Comparison of ENCODE assay signal across 8 cellular contexts in the genomic region with DNA sequence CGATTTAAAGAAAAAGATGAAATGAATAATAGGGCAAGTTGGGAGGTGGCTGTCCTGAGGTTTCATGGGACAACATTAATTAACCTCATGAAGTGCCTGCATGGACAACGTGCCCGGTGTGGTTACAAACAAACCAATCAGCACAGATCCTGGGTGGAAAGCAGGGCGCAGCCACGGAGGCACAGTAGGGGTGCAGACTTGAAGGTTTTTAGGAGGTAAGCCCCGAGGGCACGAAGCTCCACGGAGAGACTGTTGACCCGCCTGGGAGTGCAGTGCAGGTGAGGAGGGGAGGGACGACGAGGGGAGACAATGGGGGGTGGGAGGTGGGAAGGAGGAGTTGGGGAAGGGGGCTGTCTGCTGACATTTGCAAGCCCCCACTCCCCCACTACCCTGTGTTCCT. TPM values are rescaled to one million over a fixed set of nuclear protein-coding genes. Genes with fewer than 3 reads are reported as not detected.
DNase-seq lines count a peak whose midpoint lies in the region; ATAC-seq and TF ChIP-seq lines count a peak whose summit lies in the region.

No MANE protein-coding gene starts in this region.

- intact Hi-C loops in activated T-helper 2 cell treated with anti-CD3 and anti-CD28 coated beads, Interferon-gamma antibody, Interleukin-2, Interleukin-4, amounts not matched to agents 10 μg/mL and 5 μg/mL and 100 μg/mL, durations not matched to agents 14 hours and 24 hours and 36 hours (cut with micrococcal nuclease): no loop called here

- TF ChIP-seq CTCF in kidney epithelial cell (IDR thresholded peaks at IDR 0.05; ENCODE audit: insufficient read depth, low read length, poor library complexity, severe bottlenecking) (no peak), suprapubic skin (IDR thresholded peaks at IDR 0.05) (no peak)

- peaks cover 67% of the 10 kb centered on the region for H3K27me3 Mint-ChIP-seq in activated CD4-positive, alpha-beta T cell treated with anti-CD3 and anti-CD28 coated beads, Interleukin-2, amount 10 ng/mL, durations not matched to agents 7 days and 5 days
- H3K27me3 Mint-ChIP-seq in activated T-helper 2 cell treated with anti-CD3 and anti-CD28 coated beads, Interferon-gamma antibody, Interleukin-2, Interleukin-4, amounts not matched to agents 10 μg/mL and 5 μg/mL and 100 μg/mL, durations not matched to agents 14 hours and 24 hours and 36 hours (ENCODE audit: low read depth): peaks cover 74% of the 10 kb centered on the region

- no peak for DNase-seq in activated CD4-positive, alpha-beta T cell treated with anti-CD3 and anti-CD28 coated beads, Interleukin-2, amount 10 ng/mL, durations not matched to agents 7 days and 5 days
- DNase-seq in activated CD4-positive, alpha-beta T cell treated with anti-CD3 and anti-CD28 coated beads, Interleukin-2, amount 50 U/mL, for 48 hours: no peak
- no peak for DNase-seq in activated T-helper 2 cell treated with anti-CD3 and anti-CD28 coated beads, Interferon-gamma antibody, Interleukin-2, Interleukin-4, amounts not matched to agents 10 μg/mL and 5 μg/mL and 100 μg/mL, durations not matched to agents 14 hours and 24 hours and 36 hours (ENCODE audit: low spot score)
- DNase-seq in kidney epithelial cell (ENCODE audit: low read depth): no peak
- DNase-seq in suprapubic skin (ENCODE audit: low spot score in 2 of 2): peak in 1 of 2 donors; percentile 56
- DNase-seq in GF-D8 (lab: John Stamatoyannopoulos, UW): no peak

- H3K4me3 Mint-ChIP-seq in activated CD4-positive, alpha-beta T cell treated with anti-CD3 and anti-CD28 coated beads, Interleukin-2, amount 10 ng/mL, durations not matched to agents 7 days and 5 days: peak overlapping the region; percentile 70
- H3K4me3 Mint-ChIP-seq in activated T-helper 2 cell treated with anti-CD3 and anti-CD28 coated beads, Interferon-gamma antibody, Interleukin-2, Interleukin-4, amounts not matched to agents 10 μg/mL and 5 μg/mL and 100 μg/mL, durations not matched to agents 14 hours and 24 hours and 36 hours (ENCODE audit: low read depth): peak overlapping the region; percentile 54

- no peaks in the 10 kb centered on the region for H3K9me3 Mint-ChIP-seq in activated CD4-positive, alpha-beta T cell treated with anti-CD3 and anti-CD28 coated beads, Interleukin-2, amount 10 ng/mL, durations not matched to agents 7 days and 5 days
- no peaks in the 10 kb centered on the region for H3K9me3 Mint-ChIP-seq in activated T-helper 2 cell treated with anti-CD3 and anti-CD28 coated beads, Interferon-gamma antibody, Interleukin-2, Interleukin-4, amounts not matched to agents 10 μg/mL and 5 μg/mL and 100 μg/mL, durations not matched to agents 14 hours and 24 hours and 36 hours

- no peaks in the 10 kb centered on the region for H3K9me3 ChIP-seq in suprapubic skin

- H3K27me3 ChIP-seq in kidney epithelial cell (ENCODE audit: control insufficient read depth, insufficient read depth, low read length): no peaks in the 10 kb centered on the region
- H3K27me3 ChIP-seq in suprapubic skin: peaks cover 65% of the 10 kb centered on the region

- peaks cover 2% of the 10 kb centered on the region for H3K36me3 Mint-ChIP-seq in activated CD4-positive, alpha-beta T cell treated with anti-CD3 and anti-CD28 coated beads, Interleukin-2, amount 10 ng/mL, durations not matched to agents 7 days and 5 days (ENCODE audit: low read depth)
- peaks cover 5% of the 10 kb centered on the region for H3K36me3 Mint-ChIP-seq in activated T-helper 2 cell treated with anti-CD3 and anti-CD28 coated beads, Interferon-gamma antibody, Interleukin-2, Interleukin-4, amounts not matched to agents 10 μg/mL and 5 μg/mL and 100 μg/mL, durations not matched to agents 14 hours and 24 hours and 36 hours (ENCODE audit: low read depth)

- POLR2A ChIA-PET in activated CD4-positive, alpha-beta T cell treated with anti-CD3 and anti-CD28 coated beads, Interleukin-2, amount 10 ng/mL, durations not matched to agents 7 days and 5 days (lab: Charles Lee): no interaction called here

- H3K4me1 Mint-ChIP-seq in activated CD4-positive, alpha-beta T cell treated with anti-CD3 and anti-CD28 coated beads, Interleukin-2, amount 10 ng/mL, durations not matched to agents 7 days and 5 days: peaks cover 26% of the 10 kb centered on the region
- peaks cover 21% of the 10 kb centered on the region for H3K4me1 Mint-ChIP-seq in activated T-helper 2 cell treated with anti-CD3 and anti-CD28 coated beads, Interferon-gamma antibody, Interleukin-2, Interleukin-4, amounts not matched to agents 10 μg/mL and 5 μg/mL and 100 μg/mL, durations not matched to agents 14 hours and 24 hours and 36 hours (ENCODE audit: low read depth)

- H3K27ac ChIP-seq in suprapubic skin: no peak overlapping the region

- peak overlapping the region; percentile 6 for H3K4me3 ChIP-seq in kidney epithelial cell (ENCODE audit: low read depth, low read length)
- H3K4me3 ChIP-seq in suprapubic skin: peak overlapping the region; percentile 35

- CTCF ChIA-PET in activated CD4-positive, alpha-beta T cell treated with anti-CD3 and anti-CD28 coated beads, Interleukin-2, amount 10 ng/mL, durations not matched to agents 7 days and 5 days (lab: Charles Lee): interaction anchor here (1.2 kb wide), 1 partner anchor 15 kb away, joined by 3 read pairs; no protein-coding TSS in a partner anchor

- no peak for TF ChIP-seq EP300 in suprapubic skin (IDR thresholded peaks at IDR 0.05)

- TF ChIP-seq POLR2A in suprapubic skin (IDR thresholded peaks at IDR 0.05): no peak

- ATAC-seq in GM18867 (IDR thresholded peaks at IDR 0.05; ENCODE audit: unreplicated experiment) (no peak), GM19023 (IDR thresholded peaks at IDR 0.05; ENCODE audit: unreplicated experiment) (no peak)

- peak overlapping the region; percentile 42 for H3K27ac Mint-ChIP-seq in activated CD4-positive, alpha-beta T cell treated with anti-CD3 and anti-CD28 coated beads, Interleukin-2, amount 10 ng/mL, durations not matched to agents 7 days and 5 days
- H3K27ac Mint-ChIP-seq in activated T-helper 2 cell treated with anti-CD3 and anti-CD28 coated beads, Interferon-gamma antibody, Interleukin-2, Interleukin-4, amounts not matched to agents 10 μg/mL and 5 μg/mL and 100 μg/mL, durations not matched to agents 14 hours and 24 hours and 36 hours: no peak overlapping the region

- H3K4me1 ChIP-seq in suprapubic skin: peaks cover 42% of the 10 kb centered on the region

- H3K36me3 ChIP-seq in kidney epithelial cell (ENCODE audit: control insufficient read depth, insufficient read depth, low read length) (no peaks in the 10 kb centered on the region), suprapubic skin (no peaks in the 10 kb centered on the region)

- 43% methylated on average over 11 of the region's 11 CpGs for WGBS in suprapubic skin

RNA-seq across cellular contexts. Expression of gene RIPK4, which starts 2.3 kb away (rescaled TPM):
- total RNA-seq in activated CD4-positive, alpha-beta T cell treated with anti-CD3 and anti-CD28 coated beads, Interleukin-2, amount 10 ng/mL, durations not matched to agents 7 days and 5 days: under 1 TPM in 1 of 2 experiments, not detected in 1; 0.07 TPM
- total RNA-seq in activated T-helper 2 cell treated with anti-CD3 and anti-CD28 coated beads, Interferon-gamma antibody, Interleukin-2, Interleukin-4, amounts not matched to agents 10 μg/mL and 5 μg/mL and 100 μg/mL, durations not matched to agents 14 hours and 24 hours and 36 hours: not detected in 2 replicates
- total RNA-seq in kidney epithelial cell (17.6 and 20.5 TPM in 2 replicates), suprapubic skin (10 to 100 TPM; 38.6 to 59.5 (median 50.0) TPM)

Comparison
In these comparisons a context has a peak if more than half of its experiments do, and no peak if none do; other contexts are left out.
1. RNA of gene RIPK4, which starts 2.3 kb away (total RNA-seq): 38.6 to 59.5 TPM in suprapubic skin and 17.6 to 20.5 TPM in kidney epithelial cell; 0.07 TPM in activated CD4-positive, alpha-beta T cell treated with anti-CD3 and anti-CD28 coated beads, Interleukin-2, amount 10 ng/mL, durations not matched to agents 7 days and 5 days and not detected in activated T-helper 2 cell treated with anti-CD3 and anti-CD28 coated beads, Interferon-gamma antibody, Interleukin-2, Interleukin-4, amounts not matched to agents 10 μg/mL and 5 μg/mL and 100 μg/mL, durations not matched to agents 14 hours and 24 hours and 36 hours; every median in the first group is over 10 times any median in the second.